Comparison of ENCODE assay signal across 8 cellular contexts in genomic region chr22:17083811-17084540, GRCh38. TPM values are rescaled to one million over a fixed set of nuclear protein-coding genes. Genes with fewer than 3 reads are reported as not detected.
DNase-seq lines count a peak whose midpoint lies in the region; ATAC-seq lines count a peak whose summit lies in the region.

No MANE protein-coding gene starts in this region.

- ATAC-seq in GM18861 (IDR thresholded peaks at IDR 0.05; ENCODE audit: unreplicated experiment) = no peak

- no peaks in the 10 kb centered on the region for H3K9me3 ChIP-seq in subcutaneous abdominal adipose tissue (ENCODE audit: control insufficient read depth in 5 of 5, low read length in 5 of 5)

- H3K9ac ChIP-seq in subcutaneous abdominal adipose tissue (ENCODE audit: low read length in 5 of 5) = peak overlapping the region in 4 of 5 donors; percentile 80 to 84 (median 82)

- no peaks in the 10 kb centered on the region for H3K9me3 Mint-ChIP-seq in activated CD4-positive, alpha-beta T cell treated with anti-CD3 and anti-CD28 coated beads, Interleukin-2, amount 10 ng/mL, durations not matched to agents 24 days and 14 days
- no peaks in the 10 kb centered on the region for H3K9me3 Mint-ChIP-seq in activated T-helper 2 cell treated with anti-CD3 and anti-CD28 coated beads, Interferon-gamma antibody, Interleukin-2, Interleukin-4, amounts not matched to agents 10 μg/mL and 5 μg/mL and 100 μg/mL, durations not matched to agents 14 hours and 24 hours and 36 hours

- peaks cover 4% of the 10 kb centered on the region for H3K36me3 Mint-ChIP-seq in activated CD4-positive, alpha-beta T cell treated with anti-CD3 and anti-CD28 coated beads, Interleukin-2, amount 10 ng/mL, durations not matched to agents 24 days and 14 days (ENCODE audit: low read depth)
- H3K36me3 Mint-ChIP-seq in activated T-helper 2 cell treated with anti-CD3 and anti-CD28 coated beads, Interferon-gamma antibody, Interleukin-2, Interleukin-4, amounts not matched to agents 10 μg/mL and 5 μg/mL and 100 μg/mL, durations not matched to agents 14 hours and 24 hours and 36 hours (ENCODE audit: low read depth) = peaks cover 5% of the 10 kb centered on the region

- H3K27me3 ChIP-seq in subcutaneous abdominal adipose tissue (ENCODE audit: control insufficient read depth in 5 of 5, insufficient read depth in 4 of 5, low read length in 5 of 5) = no peaks in the 10 kb centered on the region

- peaks cover 7% of the 10 kb centered on the region for H3K27me3 Mint-ChIP-seq in activated CD4-positive, alpha-beta T cell treated with anti-CD3 and anti-CD28 coated beads, Interleukin-2, amount 10 ng/mL, durations not matched to agents 24 days and 14 days
- no peaks in the 10 kb centered on the region for H3K27me3 Mint-ChIP-seq in activated T-helper 2 cell treated with anti-CD3 and anti-CD28 coated beads, Interferon-gamma antibody, Interleukin-2, Interleukin-4, amounts not matched to agents 10 μg/mL and 5 μg/mL and 100 μg/mL, durations not matched to agents 14 hours and 24 hours and 36 hours (ENCODE audit: low read depth)

- no peaks in the 10 kb centered on the region for H3K36me3 ChIP-seq in subcutaneous abdominal adipose tissue (ENCODE audit: control insufficient read depth in 5 of 5, insufficient read depth in 5 of 5, low read length in 5 of 5)

- peaks cover 36% of the 10 kb centered on the region for H3K4me1 Mint-ChIP-seq in activated CD4-positive, alpha-beta T cell treated with anti-CD3 and anti-CD28 coated beads, Interleukin-2, amount 10 ng/mL, durations not matched to agents 24 days and 14 days
- H3K4me1 Mint-ChIP-seq in activated T-helper 2 cell treated with anti-CD3 and anti-CD28 coated beads, Interferon-gamma antibody, Interleukin-2, Interleukin-4, amounts not matched to agents 10 μg/mL and 5 μg/mL and 100 μg/mL, durations not matched to agents 14 hours and 24 hours and 36 hours (ENCODE audit: low read depth) = peaks cover 33% of the 10 kb centered on the region

- H3K27ac ChIP-seq in subcutaneous abdominal adipose tissue (ENCODE audit: low read depth, low read length) = peak overlapping the region; percentile 70

- intact Hi-C loops in activated CD4-positive, alpha-beta T cell treated with anti-CD3 and anti-CD28 coated beads, Interleukin-2, amount 10 ng/mL, durations not matched to agents 24 days and 14 days (cut with micrococcal nuclease) = loop anchor here (1.0 kb wide), 1 partner anchor 75 kb away; the partner anchor contains the start of gene HDHD5
- intact Hi-C loops in activated T-helper 2 cell treated with anti-CD3 and anti-CD28 coated beads, Interferon-gamma antibody, Interleukin-2, Interleukin-4, amounts not matched to agents 10 μg/mL and 5 μg/mL and 100 μg/mL, durations not matched to agents 14 hours and 24 hours and 36 hours (cut with micrococcal nuclease) = loop anchor here (2.0 to 5.0 kb wide), 3 partner anchors 23 to 133 kb away; partner anchors contain the start of genes ADA2 and HDHD5

- in situ Hi-C loops in G401 (cut with HindIII; ENCODE audit: low sequenced_read_pairs) = no loop called here

- peak overlapping the region; percentile 89 for H3K27ac Mint-ChIP-seq in activated CD4-positive, alpha-beta T cell treated with anti-CD3 and anti-CD28 coated beads, Interleukin-2, amount 10 ng/mL, durations not matched to agents 24 days and 14 days
- no peak overlapping the region for H3K27ac Mint-ChIP-seq in activated T-helper 2 cell treated with anti-CD3 and anti-CD28 coated beads, Interferon-gamma antibody, Interleukin-2, Interleukin-4, amounts not matched to agents 10 μg/mL and 5 μg/mL and 100 μg/mL, durations not matched to agents 14 hours and 24 hours and 36 hours

- peaks cover 3 to 41% (median 33%) of the 10 kb centered on the region in 5 donors for H3K4me1 ChIP-seq in subcutaneous abdominal adipose tissue (ENCODE audit: control insufficient read depth in 5 of 5, insufficient read depth in 5 of 5, low read length in 5 of 5)

- no peak for DNase-seq in activated CD4-positive, alpha-beta T cell treated with anti-CD3 and anti-CD28 coated beads, Interleukin-2, amount 10 ng/mL, durations not matched to agents 24 days and 14 days
- no peak for DNase-seq in activated CD4-positive, alpha-beta T cell treated with anti-CD3 and anti-CD28 coated beads for 48 hours
- no peak for DNase-seq in activated T-helper 2 cell treated with anti-CD3 and anti-CD28 coated beads, Interferon-gamma antibody, Interleukin-2, Interleukin-4, amounts not matched to agents 10 μg/mL and 5 μg/mL and 100 μg/mL, durations not matched to agents 14 hours and 24 hours and 36 hours (ENCODE audit: low spot score)
- DNase-seq in islet precursor cell (peak; percentile 50), NCI-H748 (lab: John Stamatoyannopoulos, UW; ENCODE audit: unreplicated experiment) (no peak), G401 (ENCODE audit: low spot score) (no peak)

- peak overlapping the region; percentile 42 to 89 (median 81) for H3K4me3 ChIP-seq in subcutaneous abdominal adipose tissue (ENCODE audit: low read depth in 1 of 5, low read length in 5 of 5)

- H3K4me3 Mint-ChIP-seq in activated CD4-positive, alpha-beta T cell treated with anti-CD3 and anti-CD28 coated beads, Interleukin-2, amount 10 ng/mL, durations not matched to agents 24 days and 14 days = peak overlapping the region; percentile 90
- peak overlapping the region; percentile 84 for H3K4me3 Mint-ChIP-seq in activated T-helper 2 cell treated with anti-CD3 and anti-CD28 coated beads, Interferon-gamma antibody, Interleukin-2, Interleukin-4, amounts not matched to agents 10 μg/mL and 5 μg/mL and 100 μg/mL, durations not matched to agents 14 hours and 24 hours and 36 hours (ENCODE audit: low read depth)

RNA-seq across cellular contexts. Expression of gene IL17RA, which starts 0.8 kb away (rescaled TPM):
- 18.4 and 19.8 TPM in 2 replicates for total RNA-seq in activated CD4-positive, alpha-beta T cell treated with anti-CD3 and anti-CD28 coated beads, Interleukin-2, amount 10 ng/mL, durations not matched to agents 24 days and 14 days
- total RNA-seq in activated T-helper 2 cell treated with anti-CD3 and anti-CD28 coated beads, Interferon-gamma antibody, Interleukin-2, Interleukin-4, amounts not matched to agents 10 μg/mL and 5 μg/mL and 100 μg/mL, durations not matched to agents 14 hours and 24 hours and 36 hours = 16.8 and 17.6 TPM in 2 replicates
- 7.3 TPM in 2 replicates for total RNA-seq in G401 (2014; rRNA removed; shearing (Covaris generic))

RNA-seq across cellular contexts. Expression of gene TMEM121B, which starts 37.2 kb away (rescaled TPM):
- total RNA-seq in activated CD4-positive, alpha-beta T cell treated with anti-CD3 and anti-CD28 coated beads, Interleukin-2, amount 10 ng/mL, durations not matched to agents 24 days and 14 days = 0.16 and 0.17 TPM in 2 replicates
- 0.05 and 0.09 TPM in 2 replicates for total RNA-seq in activated T-helper 2 cell treated with anti-CD3 and anti-CD28 coated beads, Interferon-gamma antibody, Interleukin-2, Interleukin-4, amounts not matched to agents 10 μg/mL and 5 μg/mL and 100 μg/mL, durations not matched to agents 14 hours and 24 hours and 36 hours
- total RNA-seq in G401 (2014; rRNA removed; shearing (Covaris generic)) = 0.74 and 0.75 TPM in 2 replicates
